ENCODE assay signal across 16 cellular contexts in genomic region chr14:38522724-38523123, GRCh38.
"Had no signal": no experiment of that assay in that cellular context is flagged by ENCODE, and none has a peak within 500 bp of the region (broad histone marks: within the 10 kb centered on the region; RNA-seq: fewer than 3 reads in every experiment).

No MANE protein-coding gene starts in this region.

- DNase-seq: activated CD4-positive, alpha-beta memory T cell treated with anti-CD3 and anti-CD28 coated beads for 36 hours; activated effector memory CD4-positive, alpha-beta T cell treated with Interleukin-2 at 50 U/mL for 16 hours; activated T-cell treated with anti-CD3 and anti-CD28 coated beads, Interleukin-2, amount 50 U/mL, for 4 hours; caudate nucleus; esophagus squamous epithelium; foreskin keratinocyte; glutamatergic neuron; hypothalamus; nephron progenitor cell; occipital lobe; stimulated activated CD4-positive, alpha-beta T cell treated with anti-CD3 and anti-CD28 coated beads, Interleukin-15, amount 100 ng/mL, for 24 hours; stimulated activated CD4-positive, alpha-beta T cell treated with anti-CD3 and anti-CD28 coated beads, Interleukin-4, amount 100 ng/mL, for 1 hour; stimulated activated naive CD4-positive, alpha-beta T cell; transverse colon; WERI-Rb-1 had no signal

- H3K27ac ChIP-seq: esophagus squamous epithelium, foreskin keratinocyte, skin epidermis, transverse colon, WERI-Rb-1 had no signal

- H3K27me3 ChIP-seq: esophagus squamous epithelium, foreskin keratinocyte, transverse colon had no signal

- H3K9me3 ChIP-seq: esophagus squamous epithelium, transverse colon had no signal

- H3K4me1 ChIP-seq: esophagus squamous epithelium, foreskin keratinocyte, transverse colon had no signal

- H3K36me3 ChIP-seq: esophagus squamous epithelium, transverse colon, WERI-Rb-1 had no signal

- ATAC-seq: activated T-cell treated with anti-CD3 and anti-CD28 coated beads, Interleukin-2, amount 50 U/mL, for 4 hours; foreskin keratinocyte had no signal

- H3K4me3 ChIP-seq: esophagus squamous epithelium, skin epidermis, transverse colon had no signal
